ENCODE assay signal across 19 cellular contexts in the genomic region with DNA sequence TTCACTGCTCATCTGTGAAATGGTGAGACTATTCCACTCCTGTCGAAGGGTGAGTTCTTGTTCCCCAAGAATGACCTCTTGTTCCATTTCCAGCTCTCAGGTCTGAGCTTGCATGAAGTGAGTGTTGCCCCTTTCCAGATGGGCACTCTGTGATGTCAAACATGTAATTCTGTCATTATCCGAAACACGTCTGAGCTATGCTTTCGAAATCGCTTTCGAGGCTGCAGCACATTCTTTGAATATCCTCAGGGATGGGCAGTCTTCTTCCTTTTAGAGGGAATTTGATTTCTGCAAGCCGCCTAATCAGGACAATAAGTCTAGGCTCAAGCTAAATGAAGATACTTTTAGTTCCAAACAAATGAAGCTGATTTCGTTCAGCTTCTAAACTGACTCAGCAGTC. TPM values are rescaled to one million over a fixed set of nuclear protein-coding genes. Genes with fewer than 3 reads are reported as not detected.
DNase-seq lines count a peak whose midpoint lies in the region; ATAC-seq and TF ChIP-seq lines count a peak whose summit lies in the region.
"Had no signal": no experiment of that assay in that cellular context is flagged by ENCODE, and none has a peak within 500 bp of the region (broad histone marks: within the 10 kb centered on the region; RNA-seq: fewer than 3 reads in every experiment).

No MANE protein-coding gene starts in this region.

- TF ChIP-seq CTCF in right atrium auricular region (IDR thresholded peaks at IDR 0.05) (no peak), dorsolateral prefrontal cortex (IDR thresholded peaks at IDR 0.05 in 54 of 56, conservative IDR thresholded peaks at IDR 0.05 in 2 of 56; ENCODE audit: low read depth in 1 of 56, partially characterized antibody in 56 of 56) (no peak), lower lobe of right lung (IDR thresholded peaks at IDR 0.05) (no peak), transverse colon (IDR thresholded peaks at IDR 0.05) (no peak)

- no peak for DNase-seq in Right ventricle myocardium inferior (ENCODE audit: missing footprints)
- no peak for DNase-seq in right atrium auricular region (ENCODE audit: low spot score)
- no peak for DNase-seq in dorsolateral prefrontal cortex
- DNase-seq in lower lobe of right lung: no peak
- no peak for DNase-seq in transverse colon
- no peak for DNase-seq in NCI-H345 treated with DMSO at 0.1 percent for 48 hours (lab: John Stamatoyannopoulos, UW; ENCODE audit: unreplicated experiment)
- no peak for DNase-seq in posterior cingulate gyrus
- no peak for DNase-seq in NCI-H187 treated with DMSO at 0.1 percent for 48 hours (lab: John Stamatoyannopoulos, UW)
- DNase-seq: 8988T; activated CD4-positive, alpha-beta T cell treated with anti-CD3 and anti-CD28 coated beads for 4 hours; activated naive CD8-positive, alpha-beta T cell treated with anti-CD3 and anti-CD28 coated beads, Interleukin-2, amount 10 ng/mL, durations not matched to agents 7 days and 5 days; activated T-cell treated with anti-CD3 and anti-CD28 coated beads for 4 hours; NCI-H187; NCI-H774; T-helper 2 cell had no signal

- WGBS in transverse colon (ENCODE audit: low coverage in 1 of 2), 2 donors: 68 to 75% methylated on average over 8 of the region's 8 CpGs

- no peak for TF ChIP-seq EP300 in transverse colon (IDR thresholded peaks at IDR 0.05; ENCODE audit: low read depth)

- H3K27me3 ChIP-seq in right atrium auricular region (no peaks in the 10 kb centered on the region), dorsolateral prefrontal cortex (no peaks in the 10 kb centered on the region), lower lobe of right lung (ENCODE audit: low read depth) (no peaks in the 10 kb centered on the region), transverse colon (no peaks in the 10 kb centered on the region)
- H3K27me3 ChIP-seq: colonic mucosa had no signal

- H3K4me1 ChIP-seq in right atrium auricular region: peaks cover 0 to 74% of the 10 kb centered on the region in 2 donors
- no peaks in the 10 kb centered on the region for H3K4me1 ChIP-seq in lower lobe of right lung
- H3K4me1 ChIP-seq in transverse colon: peaks cover 0 to 42% (median 15%) of the 10 kb centered on the region in 4 donors
- H3K4me1 ChIP-seq: colonic mucosa, foreskin keratinocyte, HAP-1 had no signal

- ATAC-seq in Right ventricle myocardium inferior (peak; percentile 17), lower lobe of right lung (peak; percentile 18 to 20)
- ATAC-seq: foreskin keratinocyte; stimulated activated memory B cell treated with anti-CD40 and anti-IgM and Interleukin-4, amounts not matched to agents 10 μg/mL and 1 μg/mL and 100 μg/mL, for 72 hours had no signal

- no peak for TF ChIP-seq POLR2A in transverse colon (IDR thresholded peaks at IDR 0.05)

- in situ Hi-C loops in transverse colon (cut with MboI; ENCODE audit: low pct_ligation_motif_present in 1 of 4, low pct_unique_long_range_greater_than_20kb in 1 of 4, low sequenced_read_pairs in 3 of 4): no loop called here

- H3K9me3 ChIP-seq in right atrium auricular region: no peaks in the 10 kb centered on the region
- no peaks in the 10 kb centered on the region for H3K9me3 ChIP-seq in lower lobe of right lung
- no peaks in the 10 kb centered on the region for H3K9me3 ChIP-seq in transverse colon
- H3K9me3 ChIP-seq: colonic mucosa, HAP-1 had no signal

- H3K27ac ChIP-seq in right atrium auricular region (peak overlapping the region in 1 of 2 donors; percentile 19), dorsolateral prefrontal cortex (peak overlapping the region; percentile 7 to 95 (median 82)), lower lobe of right lung (peak overlapping the region; percentile 1), transverse colon (peak overlapping the region; percentile 21 to 65 (median 56))
- H3K27ac ChIP-seq: colonic mucosa, foreskin keratinocyte had no signal

- intact Hi-C loops in Right ventricle myocardium inferior (cut with DNase I) (loop anchor here (5.0 kb wide), 1 partner anchor 73 kb away; no protein-coding TSS in a partner anchor), dorsolateral prefrontal cortex (cut with DNase I) (no loop called here), lower lobe of right lung (cut with DNase I) (no loop called here), transverse colon (cut with DNase I; ENCODE audit: low total_unique reads) (no loop called here), posterior cingulate gyrus (cut with DNase I) (no loop called here)

- H3K36me3 ChIP-seq in right atrium auricular region (no peaks in the 10 kb centered on the region), lower lobe of right lung (no peaks in the 10 kb centered on the region), transverse colon (no peaks in the 10 kb centered on the region)
- H3K36me3 ChIP-seq: colonic mucosa, HAP-1 had no signal

- no peak overlapping the region for H3K4me3 ChIP-seq in right atrium auricular region
- H3K4me3 ChIP-seq in dorsolateral prefrontal cortex: peak overlapping the region in 22 of 59 donors; percentile 0 to 39 (median 17)
- no peak overlapping the region for H3K4me3 ChIP-seq in lower lobe of right lung
- H3K4me3 ChIP-seq in transverse colon: no peak overlapping the region
- H3K4me3 ChIP-seq: colonic mucosa, HAP-1 had no signal

RNA-seq across cellular contexts. Expression of a gene that starts 15.1 kb away (rescaled TPM):
- 10.5 TPM for total RNA-seq in Right ventricle myocardium inferior
- 10 to 100 TPM; 38.5 to 45.9 TPM for total RNA-seq in right atrium auricular region
- total RNA-seq in dorsolateral prefrontal cortex: 100 to 1,000 TPM; 229 to 728 (median 364) TPM
- total RNA-seq in lower lobe of right lung: 12.2 TPM
- total RNA-seq in transverse colon: 10 to 100 TPM; 11.3 to 48.8 (median 13.4) TPM

Comparison
In these comparisons a context has a peak if more than half of its experiments do, and no peak if none do; other contexts are left out.
1. RNA of a gene that starts 15.1 kb away (total RNA-seq): 229 to 728 TPM in dorsolateral prefrontal cortex; 38.5 to 45.9 TPM in right atrium auricular region, 11.3 to 48.8 TPM in transverse colon, 12.2 TPM in lower lobe of right lung (single experiment) and 10.5 TPM in Right ventricle myocardium inferior (single experiment); every median in the first group is over 4 times any median in the second.